1 cellular context compared by ENCODE assay signal in the genomic region with DNA sequence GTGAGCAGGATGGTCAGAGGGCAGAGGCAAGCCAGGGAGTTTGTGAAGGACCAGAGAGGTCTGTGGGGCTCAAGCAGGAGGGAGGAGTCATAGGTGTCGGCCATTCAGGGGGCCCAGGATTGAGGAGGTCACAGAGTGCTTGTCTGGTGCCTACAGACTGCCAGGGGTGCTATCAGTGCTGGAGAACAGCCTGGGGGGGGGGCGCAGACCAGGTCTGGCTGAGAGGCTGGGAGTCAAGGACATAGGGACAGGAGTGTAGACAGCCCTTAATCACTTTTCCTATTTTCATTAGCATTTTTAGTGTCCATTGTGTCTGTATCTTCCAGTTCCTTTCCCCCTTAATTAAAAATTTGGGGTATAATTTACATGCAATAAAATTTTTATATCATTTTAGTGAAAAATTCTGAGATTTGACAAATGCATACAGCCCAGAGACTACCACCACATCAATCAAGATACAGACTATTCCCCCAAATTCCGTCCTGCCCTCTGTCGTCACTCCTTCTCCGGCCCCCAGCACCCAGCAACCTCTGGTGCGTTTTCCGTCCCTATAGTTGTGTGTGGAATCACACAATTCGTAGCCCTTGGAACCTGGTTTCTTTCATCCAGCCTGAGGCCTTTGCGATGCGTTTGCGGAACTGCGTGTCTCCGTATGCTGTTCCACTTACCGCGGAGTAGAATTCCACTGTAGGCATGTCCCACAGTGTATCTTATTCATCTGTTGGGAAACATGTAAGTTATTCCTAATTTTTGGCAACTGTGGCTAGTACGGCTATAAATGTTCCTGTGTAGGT.
TF ChIP-seq lines count a peak whose summit lies in the region.

No MANE protein-coding gene starts in this region.

TF ChIP-seq in GM12878, 131 proteins besides CTCF, POLR2A, EP300 and RAD21:
- TF ChIP-seq NFIC (IDR thresholded peaks at IDR 0.05; ENCODE audit: low read depth, low read length) (no peak), RAD51 (IDR thresholded peaks at IDR 0.05) (no peak), IRF4 (IDR thresholded peaks at IDR 0.05; ENCODE audit: low read depth, low read length) (no peak), ZNF622 (IDR thresholded peaks at IDR 0.05) (no peak), HSF1 (IDR thresholded peaks at IDR 0.05; ENCODE audit: low read depth, low read length) (no peak), MEF2B (IDR thresholded peaks at IDR 0.05; ENCODE audit: partially characterized antibody, poor library complexity, severe bottlenecking) (no peak), STAT3 (IDR thresholded peaks at IDR 0.05; ENCODE audit: low read depth, low read length) (no peak), TCF3 (IDR thresholded peaks at IDR 0.05; ENCODE audit: borderline replicate concordance, insufficient read depth, low read depth, low read length) (no peak), MYB (IDR thresholded peaks at IDR 0.05; ENCODE audit: borderline replicate concordance, low read depth, low read length) (no peak)
- TF ChIP-seq, protein P1, sequence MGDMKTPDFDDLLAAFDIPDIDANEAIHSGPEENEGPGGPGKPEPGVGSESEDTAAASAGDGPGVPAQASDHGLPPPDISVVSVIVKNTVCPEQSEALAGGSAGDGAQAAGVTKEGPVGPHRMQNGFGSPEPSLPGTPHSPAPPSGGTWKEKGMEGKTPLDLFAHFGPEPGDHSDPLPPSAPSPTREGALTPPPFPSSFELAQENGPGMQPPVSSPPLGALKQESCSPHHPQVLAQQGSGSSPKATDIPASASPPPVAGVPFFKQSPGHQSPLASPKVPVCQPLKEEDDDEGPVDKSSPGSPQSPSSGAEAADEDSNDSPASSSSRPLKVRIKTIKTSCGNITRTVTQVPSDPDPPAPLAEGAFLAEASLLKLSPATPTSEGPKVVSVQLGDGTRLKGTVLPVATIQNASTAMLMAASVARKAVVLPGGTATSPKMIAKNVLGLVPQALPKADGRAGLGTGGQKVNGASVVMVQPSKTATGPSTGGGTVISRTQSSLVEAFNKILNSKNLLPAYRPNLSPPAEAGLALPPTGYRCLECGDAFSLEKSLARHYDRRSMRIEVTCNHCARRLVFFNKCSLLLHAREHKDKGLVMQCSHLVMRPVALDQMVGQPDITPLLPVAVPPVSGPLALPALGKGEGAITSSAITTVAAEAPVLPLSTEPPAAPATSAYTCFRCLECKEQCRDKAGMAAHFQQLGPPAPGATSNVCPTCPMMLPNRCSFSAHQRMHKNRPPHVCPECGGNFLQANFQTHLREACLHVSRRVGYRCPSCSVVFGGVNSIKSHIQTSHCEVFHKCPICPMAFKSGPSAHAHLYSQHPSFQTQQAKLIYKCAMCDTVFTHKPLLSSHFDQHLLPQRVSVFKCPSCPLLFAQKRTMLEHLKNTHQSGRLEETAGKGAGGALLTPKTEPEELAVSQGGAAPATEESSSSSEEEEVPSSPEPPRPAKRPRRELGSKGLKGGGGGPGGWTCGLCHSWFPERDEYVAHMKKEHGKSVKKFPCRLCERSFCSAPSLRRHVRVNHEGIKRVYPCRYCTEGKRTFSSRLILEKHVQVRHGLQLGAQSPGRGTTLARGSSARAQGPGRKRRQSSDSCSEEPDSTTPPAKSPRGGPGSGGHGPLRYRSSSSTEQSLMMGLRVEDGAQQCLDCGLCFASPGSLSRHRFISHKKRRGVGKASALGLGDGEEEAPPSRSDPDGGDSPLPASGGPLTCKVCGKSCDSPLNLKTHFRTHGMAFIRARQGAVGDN (IDR thresholded peaks at IDR 0.05), result no peak
TF ChIP-seq in GM12878: peak in this region for 0.
